1 cellular context compared by ENCODE assay signal in the genomic region with DNA sequence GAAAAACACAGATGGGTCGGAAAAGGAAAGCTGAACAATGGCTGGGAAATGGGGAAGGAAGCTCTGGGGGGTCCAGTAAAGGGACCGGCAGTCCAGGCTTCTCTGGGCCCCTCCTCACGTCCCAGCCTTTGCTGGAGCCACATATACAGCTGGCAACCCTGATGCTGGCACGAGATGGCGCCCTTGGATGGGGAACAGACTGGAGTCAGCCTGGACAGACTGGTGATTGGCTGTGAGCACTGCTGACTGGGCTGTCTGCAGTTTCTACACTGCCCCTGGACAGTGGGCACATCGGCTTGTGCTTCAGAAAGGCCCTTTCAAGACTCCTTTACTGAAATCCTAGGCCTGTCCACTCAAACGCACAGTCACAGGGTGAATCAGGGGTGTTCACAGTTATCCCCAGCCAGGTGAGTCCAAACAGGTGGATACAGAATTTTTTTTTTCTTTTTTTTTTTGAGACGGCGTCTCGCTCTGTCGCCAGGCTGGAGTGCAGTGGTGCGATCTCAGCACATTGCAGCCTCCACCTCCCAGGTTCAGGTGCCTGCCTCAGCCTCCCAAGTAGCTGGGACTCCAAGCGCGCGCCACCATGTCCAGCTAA.
A peak's percentile ranks its signal among the peaks of the same experiment; 100 is the strongest.
TF ChIP-seq lines count a peak whose summit lies in the region.

No MANE protein-coding gene starts in this region.

TF ChIP-seq in H1, 55 proteins besides CTCF, POLR2A, EP300 and RAD21 (continued from another document):
- TF ChIP-seq GABPA (IDR thresholded peaks at IDR 0.05; ENCODE audit: borderline replicate concordance, insufficient read depth, low read length) (peak; percentile 60; the same call in 1 of the 2 replicates), TCF12 (IDR thresholded peaks at IDR 0.05; ENCODE audit: low read depth, low read length) (no peak), JUND (IDR thresholded peaks at IDR 0.05; ENCODE audit: low read length) (no peak), SIX5 (IDR thresholded peaks at IDR 0.05; ENCODE audit: low read depth, low read length) (no peak), POLR2AphosphoS5 (IDR thresholded peaks at IDR 0.05; ENCODE audit: low read depth, low read length) (no peak), TAF1 (IDR thresholded peaks at IDR 0.05; ENCODE audit: low read depth, low read length) (no peak), NRF1 (IDR thresholded peaks at IDR 0.05; ENCODE audit: low read depth, low read length) (no peak), CTBP2 (IDR thresholded peaks at IDR 0.05; ENCODE audit: borderline replicate concordance, insufficient read depth, insufficient read length, low read length) (no peak), CHD2 (IDR thresholded peaks at IDR 0.05; ENCODE audit: low read length) (peak; percentile 31; the same call in 1 of the 2 replicates), MAFK (IDR thresholded peaks at IDR 0.05; ENCODE audit: low read depth, low read length) (peak; percentile 51; the same call in 1 of the 2 replicates), RBBP5 (IDR thresholded peaks at IDR 0.05; ENCODE audit: borderline replicate concordance, low read depth, low read length) (no peak), BACH1 (IDR thresholded peaks at IDR 0.05; ENCODE audit: low read length) (peak; percentile 18; the same call in 1 of the 2 replicates), HDAC6 (IDR thresholded peaks at IDR 0.05; ENCODE audit: low read depth, low read length) (no peak), NANOG (IDR thresholded peaks at IDR 0.05; ENCODE audit: insufficient read depth, low read depth, low read length, poor library complexity, severe bottlenecking) (no peak), KDM1A (IDR thresholded peaks at IDR 0.05; ENCODE audit: borderline replicate concordance, low read length) (no peak), SRF (IDR thresholded peaks at IDR 0.05; ENCODE audit: low read depth, low read length) (no peak), TBP (IDR thresholded peaks at IDR 0.05; ENCODE audit: low read depth, low read length) (0 out of 2 replicates have a peak, but pooled peaks have one; percentile 26), KDM4A (IDR thresholded peaks at IDR 0.05; ENCODE audit: low read depth, low read length, severe bottlenecking) (no peak), CBX5 (IDR thresholded peaks at IDR 0.05; ENCODE audit: low read depth, low read length) (no peak), RFX5 (IDR thresholded peaks at IDR 0.05; ENCODE audit: borderline replicate concordance, low read depth, low read length) (peak; percentile 54), SUZ12 (IDR thresholded peaks at IDR 0.05; ENCODE audit: low read length) (no peak)
- TF ChIP-seq, protein P1, sequence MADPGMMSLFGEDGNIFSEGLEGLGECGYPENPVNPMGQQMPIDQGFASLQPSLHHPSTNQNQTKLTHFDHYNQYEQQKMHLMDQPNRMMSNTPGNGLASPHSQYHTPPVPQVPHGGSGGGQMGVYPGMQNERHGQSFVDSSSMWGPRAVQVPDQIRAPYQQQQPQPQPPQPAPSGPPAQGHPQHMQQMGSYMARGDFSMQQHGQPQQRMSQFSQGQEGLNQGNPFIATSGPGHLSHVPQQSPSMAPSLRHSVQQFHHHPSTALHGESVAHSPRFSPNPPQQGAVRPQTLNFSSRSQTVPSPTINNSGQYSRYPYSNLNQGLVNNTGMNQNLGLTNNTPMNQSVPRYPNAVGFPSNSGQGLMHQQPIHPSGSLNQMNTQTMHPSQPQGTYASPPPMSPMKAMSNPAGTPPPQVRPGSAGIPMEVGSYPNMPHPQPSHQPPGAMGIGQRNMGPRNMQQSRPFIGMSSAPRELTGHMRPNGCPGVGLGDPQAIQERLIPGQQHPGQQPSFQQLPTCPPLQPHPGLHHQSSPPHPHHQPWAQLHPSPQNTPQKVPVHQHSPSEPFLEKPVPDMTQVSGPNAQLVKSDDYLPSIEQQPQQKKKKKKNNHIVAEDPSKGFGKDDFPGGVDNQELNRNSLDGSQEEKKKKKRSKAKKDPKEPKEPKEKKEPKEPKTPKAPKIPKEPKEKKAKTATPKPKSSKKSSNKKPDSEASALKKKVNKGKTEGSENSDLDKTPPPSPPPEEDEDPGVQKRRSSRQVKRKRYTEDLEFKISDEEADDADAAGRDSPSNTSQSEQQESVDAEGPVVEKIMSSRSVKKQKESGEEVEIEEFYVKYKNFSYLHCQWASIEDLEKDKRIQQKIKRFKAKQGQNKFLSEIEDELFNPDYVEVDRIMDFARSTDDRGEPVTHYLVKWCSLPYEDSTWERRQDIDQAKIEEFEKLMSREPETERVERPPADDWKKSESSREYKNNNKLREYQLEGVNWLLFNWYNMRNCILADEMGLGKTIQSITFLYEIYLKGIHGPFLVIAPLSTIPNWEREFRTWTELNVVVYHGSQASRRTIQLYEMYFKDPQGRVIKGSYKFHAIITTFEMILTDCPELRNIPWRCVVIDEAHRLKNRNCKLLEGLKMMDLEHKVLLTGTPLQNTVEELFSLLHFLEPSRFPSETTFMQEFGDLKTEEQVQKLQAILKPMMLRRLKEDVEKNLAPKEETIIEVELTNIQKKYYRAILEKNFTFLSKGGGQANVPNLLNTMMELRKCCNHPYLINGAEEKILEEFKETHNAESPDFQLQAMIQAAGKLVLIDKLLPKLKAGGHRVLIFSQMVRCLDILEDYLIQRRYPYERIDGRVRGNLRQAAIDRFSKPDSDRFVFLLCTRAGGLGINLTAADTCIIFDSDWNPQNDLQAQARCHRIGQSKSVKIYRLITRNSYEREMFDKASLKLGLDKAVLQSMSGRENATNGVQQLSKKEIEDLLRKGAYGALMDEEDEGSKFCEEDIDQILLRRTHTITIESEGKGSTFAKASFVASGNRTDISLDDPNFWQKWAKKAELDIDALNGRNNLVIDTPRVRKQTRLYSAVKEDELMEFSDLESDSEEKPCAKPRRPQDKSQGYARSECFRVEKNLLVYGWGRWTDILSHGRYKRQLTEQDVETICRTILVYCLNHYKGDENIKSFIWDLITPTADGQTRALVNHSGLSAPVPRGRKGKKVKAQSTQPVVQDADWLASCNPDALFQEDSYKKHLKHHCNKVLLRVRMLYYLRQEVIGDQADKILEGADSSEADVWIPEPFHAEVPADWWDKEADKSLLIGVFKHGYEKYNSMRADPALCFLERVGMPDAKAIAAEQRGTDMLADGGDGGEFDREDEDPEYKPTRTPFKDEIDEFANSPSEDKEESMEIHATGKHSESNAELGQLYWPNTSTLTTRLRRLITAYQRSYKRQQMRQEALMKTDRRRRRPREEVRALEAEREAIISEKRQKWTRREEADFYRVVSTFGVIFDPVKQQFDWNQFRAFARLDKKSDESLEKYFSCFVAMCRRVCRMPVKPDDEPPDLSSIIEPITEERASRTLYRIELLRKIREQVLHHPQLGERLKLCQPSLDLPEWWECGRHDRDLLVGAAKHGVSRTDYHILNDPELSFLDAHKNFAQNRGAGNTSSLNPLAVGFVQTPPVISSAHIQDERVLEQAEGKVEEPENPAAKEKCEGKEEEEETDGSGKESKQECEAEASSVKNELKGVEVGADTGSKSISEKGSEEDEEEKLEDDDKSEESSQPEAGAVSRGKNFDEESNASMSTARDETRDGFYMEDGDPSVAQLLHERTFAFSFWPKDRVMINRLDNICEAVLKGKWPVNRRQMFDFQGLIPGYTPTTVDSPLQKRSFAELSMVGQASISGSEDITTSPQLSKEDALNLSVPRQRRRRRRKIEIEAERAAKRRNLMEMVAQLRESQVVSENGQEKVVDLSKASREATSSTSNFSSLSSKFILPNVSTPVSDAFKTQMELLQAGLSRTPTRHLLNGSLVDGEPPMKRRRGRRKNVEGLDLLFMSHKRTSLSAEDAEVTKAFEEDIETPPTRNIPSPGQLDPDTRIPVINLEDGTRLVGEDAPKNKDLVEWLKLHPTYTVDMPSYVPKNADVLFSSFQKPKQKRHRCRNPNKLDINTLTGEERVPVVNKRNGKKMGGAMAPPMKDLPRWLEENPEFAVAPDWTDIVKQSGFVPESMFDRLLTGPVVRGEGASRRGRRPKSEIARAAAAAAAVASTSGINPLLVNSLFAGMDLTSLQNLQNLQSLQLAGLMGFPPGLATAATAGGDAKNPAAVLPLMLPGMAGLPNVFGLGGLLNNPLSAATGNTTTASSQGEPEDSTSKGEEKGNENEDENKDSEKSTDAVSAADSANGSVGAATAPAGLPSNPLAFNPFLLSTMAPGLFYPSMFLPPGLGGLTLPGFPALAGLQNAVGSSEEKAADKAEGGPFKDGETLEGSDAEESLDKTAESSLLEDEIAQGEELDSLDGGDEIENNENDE (IDR thresholded peaks at IDR 0.05; ENCODE audit: insufficient replicate concordance, low read length) = no peak
- TF ChIP-seq, protein P2, sequence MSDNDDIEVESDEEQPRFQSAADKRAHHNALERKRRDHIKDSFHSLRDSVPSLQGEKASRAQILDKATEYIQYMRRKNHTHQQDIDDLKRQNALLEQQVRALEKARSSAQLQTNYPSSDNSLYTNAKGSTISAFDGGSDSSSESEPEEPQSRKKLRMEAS (IDR thresholded peaks at IDR 0.05) = no peak; the same call in 1 of the 2 replicates
